Comparison of ENCODE assay signal across 1 cellular context in genomic region chr6:37092851-37093727, GRCh38.
TF ChIP-seq lines count a peak whose summit lies in the region.

No MANE protein-coding gene starts in this region.

TF ChIP-seq in HepG2, 621 proteins besides CTCF, POLR2A, EP300 and RAD21 (continued from another document):
- TF ChIP-seq ZNF687 (CRISPR knock-in tag; IDR thresholded peaks at IDR 0.05) (peak; percentile 51), ETV6 (CRISPR knock-in tag; conservative IDR thresholded peaks at IDR 0.05) (no peak), MAFF (IDR thresholded peaks at IDR 0.05; ENCODE audit: low read depth, low read length) (peak; percentile 66), MAFK (conservative IDR thresholded peaks at IDR 0.05 in 1 of 2, IDR thresholded peaks at IDR 0.05 in 1 of 2; ENCODE audit: low read length in 2 of 2) (peak; percentile 65 to 82), HOXA7 (CRISPR knock-in tag; IDR thresholded peaks at IDR 0.05) (no peak), ZNF749 (CRISPR knock-in tag; IDR thresholded peaks at IDR 0.05; ENCODE audit: borderline replicate concordance) (no peak), ZNF280B (CRISPR knock-in tag; IDR thresholded peaks at IDR 0.05; ENCODE audit: borderline replicate concordance) (peak; percentile 40; the same call in 1 of the 2 replicates), ZNF280D (CRISPR knock-in tag; IDR thresholded peaks at IDR 0.05) (0 out of 2 replicates have a peak, but pooled peaks have one; percentile 21), ZNF225 (CRISPR knock-in tag; IDR thresholded peaks at IDR 0.05) (0 out of 2 replicates have a peak, but pooled peaks have one; percentile 26), ZKSCAN5 (CRISPR knock-in tag; IDR thresholded peaks at IDR 0.05) (0 out of 2 replicates have a peak, but pooled peaks have one; percentile 20), ATF4 (CRISPR knock-in tag; IDR thresholded peaks at IDR 0.05) (no peak), SP2 (CRISPR knock-in tag; IDR thresholded peaks at IDR 0.05) (0 out of 2 replicates have a peak, but pooled peaks have one; percentile 24), ZNF124 (CRISPR knock-in tag; IDR thresholded peaks at IDR 0.05) (no peak), NR2F2 (IDR thresholded peaks at IDR 0.05; ENCODE audit: borderline replicate concordance, low read depth) (no peak), ZFP91 (CRISPR knock-in tag; IDR thresholded peaks at IDR 0.05; ENCODE audit: borderline replicate concordance) (0 out of 2 replicates have a peak, but pooled peaks have one; percentile 14), ZNF318 (CRISPR knock-in tag; IDR thresholded peaks at IDR 0.05) (no peak), BHLHE40 (IDR thresholded peaks at IDR 0.05; ENCODE audit: low read length) (no peak), NFE2L2 (IDR thresholded peaks at IDR 0.05; ENCODE audit: low read length) (no peak)
